In the genomic region with DNA sequence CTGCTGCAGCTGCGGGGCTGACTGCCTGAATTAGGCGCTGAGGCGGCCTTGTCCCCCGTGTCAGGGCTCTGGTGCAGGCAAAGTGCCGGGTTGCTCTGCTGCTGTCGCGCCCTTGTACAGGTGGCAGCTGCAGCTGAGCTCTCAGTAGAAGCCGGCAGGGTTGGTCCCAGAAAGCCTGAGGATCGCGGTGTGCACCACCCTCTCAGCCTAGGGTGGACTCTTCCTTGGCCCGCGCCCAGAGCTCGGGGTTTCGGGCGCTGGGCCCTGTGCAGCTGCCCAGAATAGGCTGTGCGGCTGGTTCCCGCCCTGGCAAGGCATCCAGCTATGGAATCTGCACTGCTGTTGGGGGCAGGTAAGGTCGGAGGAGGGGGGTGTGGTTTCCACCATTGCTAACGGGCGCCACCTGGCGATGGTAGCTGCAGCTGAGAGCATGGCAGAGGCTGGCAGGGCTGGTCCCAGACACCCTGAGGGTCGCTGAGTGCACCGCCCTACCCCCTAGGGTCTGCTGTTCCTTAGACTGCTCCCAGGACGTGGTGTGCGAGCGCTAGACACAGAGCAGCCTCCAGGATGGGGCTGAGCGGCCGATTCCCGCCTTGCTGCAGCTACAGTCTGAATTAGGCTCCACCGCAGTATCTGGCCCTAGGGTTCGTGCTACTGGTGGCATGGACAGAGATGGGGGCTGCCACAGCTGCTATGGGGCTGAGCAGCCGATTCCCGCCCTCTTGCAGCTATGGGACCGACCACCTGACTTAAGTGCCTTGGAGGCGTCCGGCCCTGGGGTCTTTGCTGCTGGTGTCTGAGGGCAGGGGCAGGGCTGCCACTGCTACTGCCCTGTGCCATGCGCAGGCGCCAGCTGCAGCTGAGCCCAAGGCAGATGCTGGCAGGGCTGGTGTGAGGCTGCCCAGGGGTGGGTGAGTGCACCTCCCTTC, we compare ENCODE assay signal across 8 cellular contexts.
DNase-seq lines count a peak whose midpoint lies in the region; ATAC-seq and TF ChIP-seq lines count a peak whose summit lies in the region.
"Not testable (repeated sequence)": the region's sequence is repeated elsewhere in the genome, so short reads cannot be mapped to it uniquely, and the experiment has no call there.

No MANE protein-coding gene starts in this region.

- H3K27me3 ChIP-seq in Caco-2 (replicated peaks; ENCODE audit: control insufficient read depth, insufficient read depth, low read length); lung (ENCODE audit: control insufficient read depth, insufficient read depth): not testable (repeated sequence)

- CTCF ChIA-PET in Caco-2 (lab: Charles Lee), result interaction anchor here (0.6 to 2.4 kb wide), 12 partner anchors 10 to 1904 kb away, joined by 3 to 29 read pairs (median 4); no protein-coding TSS in a partner anchor
- CTCF ChIA-PET in activated CD4-positive, alpha-beta memory T cell treated with anti-CD3 and anti-CD28 coated beads, Interleukin-2, amount 10 ng/mL, durations not matched to agents 7 days and 5 days (lab: Charles Lee), result interaction anchor here (0.7 to 4.2 kb wide), 20 partner anchors 10 to 540 kb away, joined by 3 to 55 read pairs (median 4); a partner anchor contains a TSS

- DNase-seq in Caco-2, result peak; percentile 80 to 83
- peak; percentile 68 for DNase-seq in NCI-H526 treated with DMSO at 0.1 percent for 48 hours (lab: John Stamatoyannopoulos, UW)
- DNase-seq in activated CD4-positive, alpha-beta memory T cell treated with anti-CD3 and anti-CD28 coated beads, Interleukin-2, amount 10 ng/mL, durations not matched to agents 7 days and 5 days, result peak; percentile 58
- peak; percentile 35 for DNase-seq in effector CD8-positive, alpha-beta T cell (lab: John Stamatoyannopoulos, UW)
- peak; percentile 63 for DNase-seq in lung (ENCODE audit: low spot score)
- DNase-seq in stimulated activated CD4-positive, alpha-beta T cell treated with anti-CD3 and anti-CD28 coated beads, TNF-alpha, amount 100 ng/mL, for 4 hours (ENCODE audit: low read depth in 3 of 3), result peak; percentile 27 to 44 (median 34)

- not testable (repeated sequence) for H3K4me1 Mint-ChIP-seq in Caco-2 (ENCODE audit: low read depth, unreplicated experiment); activated CD4-positive, alpha-beta memory T cell treated with anti-CD3 and anti-CD28 coated beads, Interleukin-2, amount 10 ng/mL, durations not matched to agents 7 days and 5 days

- peaks cover 14% of the 10 kb centered on the region for H3K9me3 Mint-ChIP-seq in Caco-2 (ENCODE audit: unreplicated experiment)
- not testable (repeated sequence) for H3K9me3 Mint-ChIP-seq in activated CD4-positive, alpha-beta memory T cell treated with anti-CD3 and anti-CD28 coated beads, Interleukin-2, amount 10 ng/mL, durations not matched to agents 7 days and 5 days

- intact Hi-C loops in Caco-2 (cut with micrococcal nuclease; ENCODE audit: unreplicated experiment), result loop anchor here (1.0 kb wide), 1 partner anchor 259 kb away; no protein-coding TSS in a partner anchor

- peak; percentile 82 for ATAC-seq in GM21390 (IDR thresholded peaks at IDR 0.05; ENCODE audit: unreplicated experiment)
- peak; percentile 87 for ATAC-seq in HG03520 (IDR thresholded peaks at IDR 0.05; ENCODE audit: unreplicated experiment)
- peak; percentile 94 for ATAC-seq in lung (ENCODE audit: insufficient read depth, low FRiP score)

- H3K27ac ChIP-seq in lung (ENCODE audit: low read depth in 1 of 2, low read length in 1 of 2), result not testable (repeated sequence)

- H3K4me1 ChIP-seq in Caco-2; lung (ENCODE audit: control insufficient read depth in 2 of 2, insufficient read depth in 2 of 2, low read length in 2 of 2): not testable (repeated sequence)

- TF ChIP-seq CTCF in Caco-2 (IDR thresholded peaks at IDR 0.05; ENCODE audit: insufficient read depth in 1 of 2, low read depth in 1 of 2, low read length in 1 of 2, severe bottlenecking in 1 of 2, unreplicated experiment in 1 of 2), result peak; percentile 49 to 61
- not testable (repeated sequence) for TF ChIP-seq CTCF in lung (IDR thresholded peaks at IDR 0.05; ENCODE audit: control extremely low read depth, extremely low read depth)

- not testable (repeated sequence) for BruUV-seq in Caco-2 (replicated peaks; lab: Mats Ljungman, UMichigan)

- 6% methylated on average over 37 to 38 of the region's 38 CpGs for WGBS in lung, 2 donors

- H3K9me3 ChIP-seq in Caco-2; lung (ENCODE audit: control insufficient read depth in 2 of 2, insufficient read depth in 1 of 2, low read length in 1 of 2): not testable (repeated sequence)

- H3K27ac Mint-ChIP-seq in Caco-2 (ENCODE audit: unreplicated experiment); activated CD4-positive, alpha-beta memory T cell treated with anti-CD3 and anti-CD28 coated beads, Interleukin-2, amount 10 ng/mL, durations not matched to agents 7 days and 5 days: not testable (repeated sequence)

- peaks cover 10% of the 10 kb centered on the region for H3K27me3 Mint-ChIP-seq in Caco-2 (ENCODE audit: insufficient read depth, unreplicated experiment)
- H3K27me3 Mint-ChIP-seq in activated CD4-positive, alpha-beta memory T cell treated with anti-CD3 and anti-CD28 coated beads, Interleukin-2, amount 10 ng/mL, durations not matched to agents 7 days and 5 days, result peaks cover 35% of the 10 kb centered on the region

- not testable (repeated sequence) for H3K36me3 ChIP-seq in Caco-2 (ENCODE audit: control insufficient read depth, insufficient read depth, low read length); lung (ENCODE audit: control insufficient read depth in 2 of 2, insufficient read depth in 2 of 2, low read length in 2 of 2)

- not testable (repeated sequence) for H3K36me3 Mint-ChIP-seq in Caco-2 (ENCODE audit: insufficient read depth, unreplicated experiment); activated CD4-positive, alpha-beta memory T cell treated with anti-CD3 and anti-CD28 coated beads, Interleukin-2, amount 10 ng/mL, durations not matched to agents 7 days and 5 days (ENCODE audit: low read depth)

- H3K4me3 Mint-ChIP-seq in Caco-2 (ENCODE audit: unreplicated experiment), result peak overlapping the region; percentile 59
- not testable (repeated sequence) for H3K4me3 Mint-ChIP-seq in activated CD4-positive, alpha-beta memory T cell treated with anti-CD3 and anti-CD28 coated beads, Interleukin-2, amount 10 ng/mL, durations not matched to agents 7 days and 5 days

- H3K4me3 ChIP-seq in Caco-2 (ENCODE audit: low read depth, low read length), result peak overlapping the region; percentile 39
- H3K4me3 ChIP-seq in lung, result not testable (repeated sequence)

- POLR2A ChIA-PET in Caco-2 (lab: Charles Lee), result interaction anchor here (1.6 kb wide), 1 partner anchor 10 kb away, joined by 4 read pairs; no protein-coding TSS in a partner anchor
- POLR2A ChIA-PET in activated CD4-positive, alpha-beta memory T cell treated with anti-CD3 and anti-CD28 coated beads, Interleukin-2, amount 10 ng/mL, durations not matched to agents 7 days and 5 days (lab: Charles Lee), result interaction anchor here (0.6 to 1.4 kb wide), 2 partner anchors 10 to 79 kb away, joined by 3 to 4 read pairs; no protein-coding TSS in a partner anchor
